22 cellular contexts compared by ENCODE assay signal in genomic region chr5:135702191-135702590, GRCh38.
"Had no signal": no experiment of that assay in that cellular context is flagged by ENCODE, and none has a peak within 500 bp of the region (broad histone marks: within the 10 kb centered on the region; RNA-seq: fewer than 3 reads in every experiment).

No MANE protein-coding gene starts in this region.

- H3K4me3 ChIP-seq: coronary artery, dorsolateral prefrontal cortex, esophagus squamous epithelium, gastrocnemius medialis, heart right ventricle, left lung, lower lobe of right lung had no signal

- H3K27me3 ChIP-seq: esophagus squamous epithelium, gastrocnemius medialis, heart right ventricle, left lung had no signal

- H3K36me3 ChIP-seq: esophagus squamous epithelium, gastrocnemius medialis, heart right ventricle, left lung, lower lobe of right lung had no signal

- FAIRE-seq: colon, endometrium, islet of Langerhans had no signal

- H3K27ac ChIP-seq: coronary artery, dorsolateral prefrontal cortex, gastrocnemius medialis, heart right ventricle, left lung, lower lobe of right lung had no signal

- H3K4me1 ChIP-seq: gastrocnemius medialis, heart right ventricle, left lung, lower lobe of right lung had no signal

- DNase-seq: dermis blood vessel endothelial cell; dorsolateral prefrontal cortex; effector CD4-positive, alpha-beta T cell; effector memory CD4-positive, alpha-beta T cell; erythroblast; esophagus squamous epithelium; foreskin fibroblast; foreskin melanocyte; gastrocnemius medialis; glutamatergic neuron; heart right ventricle; hippocampal formation; left cardiac atrium; left lung; left ventricle myocardium superior; lower lobe of right lung; mesenchymal stem cell; midbrain had no signal

- H3K9me3 ChIP-seq: esophagus squamous epithelium, gastrocnemius medialis, heart right ventricle, left lung, lower lobe of right lung had no signal
